13 cellular contexts compared by ENCODE assay signal in the genomic region with DNA sequence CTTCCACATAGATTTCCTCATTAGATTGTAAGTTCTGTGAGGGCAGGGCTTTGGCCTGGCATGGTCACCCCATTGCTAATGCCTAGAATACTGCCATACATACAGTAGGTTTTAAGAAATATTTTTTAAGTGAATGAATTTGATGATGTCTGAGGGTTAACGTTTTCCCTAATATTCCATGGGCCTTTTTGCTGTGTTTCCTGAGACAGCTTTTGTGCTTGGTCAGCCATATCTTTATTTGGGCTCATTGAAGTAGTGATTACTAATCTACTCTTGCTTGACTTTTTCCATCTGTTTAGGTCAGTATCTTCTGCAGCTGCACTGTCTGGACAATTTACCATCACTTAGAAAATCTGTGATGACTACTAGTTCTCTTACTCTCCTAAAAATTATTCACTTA. TPM values are rescaled to one million over a fixed set of nuclear protein-coding genes. Genes with fewer than 3 reads are reported as not detected.
DNase-seq lines count a peak whose midpoint lies in the region; ATAC-seq and TF ChIP-seq lines count a peak whose summit lies in the region.
"Had no signal": no experiment of that assay in that cellular context is flagged by ENCODE, and none has a peak within 500 bp of the region (broad histone marks: within the 10 kb centered on the region; RNA-seq: fewer than 3 reads in every experiment).

No MANE protein-coding gene starts in this region.

- H3K4me3 ChIP-seq in upper lobe of right lung, result no peak overlapping the region

- H3K4me1 Mint-ChIP-seq in activated naive CD4-positive, alpha-beta T cell treated with anti-CD3 and anti-CD28 coated beads, Interleukin-2, amount 10 ng/mL, durations not matched to agents 7 days and 5 days, result peaks cover 76% of the 10 kb centered on the region
- peaks cover 59% of the 10 kb centered on the region for H3K4me1 Mint-ChIP-seq in activated CD4-positive, alpha-beta memory T cell treated with anti-CD3 and anti-CD28 coated beads for 36 hours (ENCODE audit: low read depth)
- peaks cover 14% of the 10 kb centered on the region for H3K4me1 Mint-ChIP-seq in glutamatergic neuron (ENCODE audit: low read depth, unreplicated experiment)
- H3K4me1 Mint-ChIP-seq in stimulated activated naive CD8-positive, alpha-beta T cell treated with anti-CD3 and anti-CD28 coated beads, Interleukin-15, Interleukin-2, amounts not matched to agents 100 ng/mL and 50 ng/mL, for 24 hours (ENCODE audit: low read depth), result peaks cover 82% of the 10 kb centered on the region

- H3K9me3 ChIP-seq in upper lobe of right lung, result no peaks in the 10 kb centered on the region

- no peaks in the 10 kb centered on the region for H3K27me3 ChIP-seq in upper lobe of right lung

- no peak for ATAC-seq in upper lobe of right lung

- no peak overlapping the region for H3K27ac Mint-ChIP-seq in activated naive CD4-positive, alpha-beta T cell treated with anti-CD3 and anti-CD28 coated beads, Interleukin-2, amount 10 ng/mL, durations not matched to agents 7 days and 5 days
- peak overlapping the region; percentile 26 for H3K27ac Mint-ChIP-seq in activated CD4-positive, alpha-beta memory T cell treated with anti-CD3 and anti-CD28 coated beads for 36 hours
- no peak overlapping the region for H3K27ac Mint-ChIP-seq in glutamatergic neuron (ENCODE audit: unreplicated experiment)
- H3K27ac Mint-ChIP-seq in stimulated activated naive CD8-positive, alpha-beta T cell treated with anti-CD3 and anti-CD28 coated beads, Interleukin-15, Interleukin-2, amounts not matched to agents 100 ng/mL and 50 ng/mL, for 24 hours, result peak overlapping the region; percentile 46

- DNase-seq in activated naive CD4-positive, alpha-beta T cell treated with anti-CD3 and anti-CD28 coated beads, Interleukin-2, amount 10 ng/mL, durations not matched to agents 7 days and 5 days, result no peak
- DNase-seq in activated naive CD4-positive, alpha-beta T cell (lab: John Stamatoyannopoulos, UW), result no peak
- no peak for DNase-seq in activated CD4-positive, alpha-beta memory T cell treated with anti-CD3 and anti-CD28 coated beads for 36 hours
- DNase-seq in glutamatergic neuron (no peak), Kasumi-1 (lab: John Stamatoyannopoulos, UW) (no peak), MV-4-11 (lab: John Stamatoyannopoulos, UW) (no peak), upper lobe of right lung (no peak)
- DNase-seq: anterior cingulate cortex, NCI-H1694 treated with DMSO at 0.1 percent for 48 hours had no signal

- peaks cover 11% of the 10 kb centered on the region for H3K36me3 ChIP-seq in upper lobe of right lung

- peaks cover 55% of the 10 kb centered on the region for H3K36me3 Mint-ChIP-seq in activated naive CD4-positive, alpha-beta T cell treated with anti-CD3 and anti-CD28 coated beads, Interleukin-2, amount 10 ng/mL, durations not matched to agents 7 days and 5 days
- H3K36me3 Mint-ChIP-seq in activated CD4-positive, alpha-beta memory T cell treated with anti-CD3 and anti-CD28 coated beads for 36 hours, result peaks cover 39% of the 10 kb centered on the region
- no peaks in the 10 kb centered on the region for H3K36me3 Mint-ChIP-seq in glutamatergic neuron (ENCODE audit: unreplicated experiment)
- H3K36me3 Mint-ChIP-seq in stimulated activated naive CD8-positive, alpha-beta T cell treated with anti-CD3 and anti-CD28 coated beads, Interleukin-15, Interleukin-2, amounts not matched to agents 100 ng/mL and 50 ng/mL, for 24 hours (ENCODE audit: low read depth), result peaks cover 46% of the 10 kb centered on the region

- intact Hi-C loops in activated CD4-positive, alpha-beta memory T cell treated with anti-CD3 and anti-CD28 coated beads for 36 hours (cut with micrococcal nuclease), result loop anchor here (2.0 kb wide), 1 partner anchor 19 kb away; no protein-coding TSS in a partner anchor
- intact Hi-C loops in upper lobe of right lung (cut with DNase I), result no loop called here

- H3K4me1 ChIP-seq in upper lobe of right lung, result peaks cover 70% of the 10 kb centered on the region

- peaks cover 4% of the 10 kb centered on the region for H3K27me3 Mint-ChIP-seq in activated naive CD4-positive, alpha-beta T cell treated with anti-CD3 and anti-CD28 coated beads, Interleukin-2, amount 10 ng/mL, durations not matched to agents 7 days and 5 days
- H3K27me3 Mint-ChIP-seq in activated CD4-positive, alpha-beta memory T cell treated with anti-CD3 and anti-CD28 coated beads for 36 hours, result no peaks in the 10 kb centered on the region
- H3K27me3 Mint-ChIP-seq in glutamatergic neuron (ENCODE audit: unreplicated experiment), result peaks cover 7% of the 10 kb centered on the region
- H3K27me3 Mint-ChIP-seq in stimulated activated naive CD8-positive, alpha-beta T cell treated with anti-CD3 and anti-CD28 coated beads, Interleukin-15, Interleukin-2, amounts not matched to agents 100 ng/mL and 50 ng/mL, for 24 hours, result no peaks in the 10 kb centered on the region

- H3K27ac ChIP-seq in upper lobe of right lung, result no peak overlapping the region

- peak overlapping the region; percentile 57 for H3K4me3 Mint-ChIP-seq in activated naive CD4-positive, alpha-beta T cell treated with anti-CD3 and anti-CD28 coated beads, Interleukin-2, amount 10 ng/mL, durations not matched to agents 7 days and 5 days
- H3K4me3 Mint-ChIP-seq in activated CD4-positive, alpha-beta memory T cell treated with anti-CD3 and anti-CD28 coated beads for 36 hours, result peak overlapping the region; percentile 9
- peak overlapping the region; percentile 7 for H3K4me3 Mint-ChIP-seq in glutamatergic neuron (ENCODE audit: unreplicated experiment)
- peak overlapping the region; percentile 61 for H3K4me3 Mint-ChIP-seq in stimulated activated naive CD8-positive, alpha-beta T cell treated with anti-CD3 and anti-CD28 coated beads, Interleukin-15, Interleukin-2, amounts not matched to agents 100 ng/mL and 50 ng/mL, for 24 hours

- TF ChIP-seq CTCF in glutamatergic neuron (IDR thresholded peaks at IDR 0.05; ENCODE audit: partially characterized antibody, unreplicated experiment) (no peak), upper lobe of right lung (IDR thresholded peaks at IDR 0.05) (no peak)

- POLR2A ChIA-PET in activated CD4-positive, alpha-beta memory T cell treated with anti-CD3 and anti-CD28 coated beads for 36 hours (lab: Charles Lee), result interaction anchor here (4.2 to 4.6 kb wide), 2 partner anchors 17 to 31 kb away, joined by 58 to 78 read pairs; no protein-coding TSS in a partner anchor

- CTCF ChIA-PET in activated naive CD4-positive, alpha-beta T cell treated with anti-CD3 and anti-CD28 coated beads, Interleukin-2, amount 10 ng/mL, durations not matched to agents 7 days and 5 days (lab: Charles Lee), result interaction anchor here (1.7 to 1.9 kb wide), 2 partner anchors 31 to 34 kb away, joined by 4 to 10 read pairs; no protein-coding TSS in a partner anchor
- CTCF ChIA-PET in activated CD4-positive, alpha-beta memory T cell treated with anti-CD3 and anti-CD28 coated beads for 36 hours (lab: Charles Lee), result interaction anchor here (2.8 to 6.9 kb wide), 2 partner anchors 25 to 33 kb away, joined by 6 to 62 read pairs; no protein-coding TSS in a partner anchor

- no peaks in the 10 kb centered on the region for H3K9me3 Mint-ChIP-seq in activated naive CD4-positive, alpha-beta T cell treated with anti-CD3 and anti-CD28 coated beads, Interleukin-2, amount 10 ng/mL, durations not matched to agents 7 days and 5 days
- H3K9me3 Mint-ChIP-seq in activated CD4-positive, alpha-beta memory T cell treated with anti-CD3 and anti-CD28 coated beads for 36 hours, result no peaks in the 10 kb centered on the region
- H3K9me3 Mint-ChIP-seq in glutamatergic neuron (ENCODE audit: unreplicated experiment), result peaks cover 20% of the 10 kb centered on the region
- no peaks in the 10 kb centered on the region for H3K9me3 Mint-ChIP-seq in stimulated activated naive CD8-positive, alpha-beta T cell treated with anti-CD3 and anti-CD28 coated beads, Interleukin-15, Interleukin-2, amounts not matched to agents 100 ng/mL and 50 ng/mL, for 24 hours

RNA-seq across cellular contexts. Expression of gene CDC42, which starts 3.5 kb away (rescaled TPM):
- 100 to 1,000 TPM; 310 to 314 TPM for total RNA-seq in activated CD4-positive, alpha-beta memory T cell treated with anti-CD3 and anti-CD28 coated beads for 36 hours
- total RNA-seq in glutamatergic neuron (ENCODE audit: unreplicated experiment), result 283 TPM
- 234 TPM for total RNA-seq in upper lobe of right lung

RNA-seq across cellular contexts. Expression of gene CELA3A, which starts 54.6 kb away (rescaled TPM):
- not detected for total RNA-seq in activated CD4-positive, alpha-beta memory T cell treated with anti-CD3 and anti-CD28 coated beads for 36 hours
- total RNA-seq in glutamatergic neuron (ENCODE audit: unreplicated experiment), result not detected
- total RNA-seq in upper lobe of right lung, result not detected
- total RNA-seq: epithelial cell of proximal tubule, osteoblast, urinary bladder had no signal

Comparison
In these comparisons a context has a peak if more than half of its experiments do, and no peak if none do; other contexts are left out.
1. H3K27ac Mint-ChIP-seq: peak in activated CD4-positive, alpha-beta memory T cell treated with anti-CD3 and anti-CD28 coated beads for 36 hours (single experiment) and stimulated activated naive CD8-positive, alpha-beta T cell treated with anti-CD3 and anti-CD28 coated beads, Interleukin-15, Interleukin-2, amounts not matched to agents 100 ng/mL and 50 ng/mL, for 24 hours (single experiment); none in activated naive CD4-positive, alpha-beta T cell treated with anti-CD3 and anti-CD28 coated beads, Interleukin-2, amount 10 ng/mL, durations not matched to agents 7 days and 5 days (single experiment) and glutamatergic neuron (single experiment).
2. H3K4me3 Mint-ChIP-seq: peak in every context shown above with its lines; median percentile 61 in stimulated activated naive CD8-positive, alpha-beta T cell treated with anti-CD3 and anti-CD28 coated beads, Interleukin-15, Interleukin-2, amounts not matched to agents 100 ng/mL and 50 ng/mL, for 24 hours; 57 in activated naive CD4-positive, alpha-beta T cell treated with anti-CD3 and anti-CD28 coated beads, Interleukin-2, amount 10 ng/mL, durations not matched to agents 7 days and 5 days; 9 in activated CD4-positive, alpha-beta memory T cell treated with anti-CD3 and anti-CD28 coated beads for 36 hours; 7 in glutamatergic neuron.